In genomic region chr4:41143721-41144379, GRCh38 we compare ENCODE assay signal across 11 cellular contexts.
A peak's percentile ranks its signal among the peaks of the same experiment; 100 is the strongest.
DNase-seq lines count a peak whose midpoint lies in the region; ATAC-seq, FAIRE-seq and TF ChIP-seq lines count a peak whose summit lies in the region.
"Had no signal": no experiment of that assay in that cellular context is flagged by ENCODE, and none has a peak within 500 bp of the region (broad histone marks: within the 10 kb centered on the region; RNA-seq: fewer than 3 reads in every experiment).

No MANE protein-coding gene starts in this region.

- no TSS peak for BruUV-seq in Panc1 (replicated peaks; lab: Mats Ljungman, UMichigan)

- H3K27ac Mint-ChIP-seq in endothelial cell (ENCODE audit: unreplicated experiment): peak overlapping the region; percentile 83
- H3K27ac Mint-ChIP-seq: activated naive CD4-positive, alpha-beta T cell treated with anti-CD3 and anti-CD28 coated beads, Interleukin-2, amount 50 U/mL, for 24 hours had no signal

- H3K4me1 ChIP-seq in Panc1 (ENCODE audit: control insufficient read depth, insufficient read depth, low read length) (peaks cover 43% of the 10 kb centered on the region), mesendoderm (ENCODE audit: control insufficient read depth, low read depth, low read length) (peaks cover 2% of the 10 kb centered on the region), tibial nerve (peaks cover 0 to 81% (median 40%) of the 10 kb centered on the region in 4 donors), small intestine (ENCODE audit: control insufficient read depth in 2 of 2, insufficient read depth in 1 of 2, low read depth in 1 of 2, low read length in 1 of 2) (peaks cover 0 to 5% of the 10 kb centered on the region in 2 donors)

- POLR2A ChIA-PET in Panc1 (lab: Charles Lee): no interaction called here

- H3K9me3 Mint-ChIP-seq in endothelial cell (ENCODE audit: unreplicated experiment): no peaks in the 10 kb centered on the region
- H3K9me3 Mint-ChIP-seq: activated naive CD4-positive, alpha-beta T cell treated with anti-CD3 and anti-CD28 coated beads, Interleukin-2, amount 50 U/mL, for 24 hours had no signal

- H2BK5ac ChIP-seq in mesendoderm (ENCODE audit: low read length): no peak overlapping the region

- H3K27me3 ChIP-seq in Panc1 (ENCODE audit: control insufficient read depth, insufficient read depth, low read length): no peaks in the 10 kb centered on the region
- no peaks in the 10 kb centered on the region for H3K27me3 ChIP-seq in mesendoderm (ENCODE audit: insufficient read depth, low read length, poor library complexity)
- H3K27me3 ChIP-seq in tibial nerve: no peaks in the 10 kb centered on the region
- no peaks in the 10 kb centered on the region for H3K27me3 ChIP-seq in small intestine (ENCODE audit: control insufficient read depth in 2 of 2, insufficient read depth in 2 of 2, low read length in 2 of 2)

- H3K36me3 Mint-ChIP-seq in endothelial cell (ENCODE audit: low read depth, unreplicated experiment): peaks cover 25% of the 10 kb centered on the region
- H3K36me3 Mint-ChIP-seq: activated naive CD4-positive, alpha-beta T cell treated with anti-CD3 and anti-CD28 coated beads, Interleukin-2, amount 50 U/mL, for 24 hours had no signal

- peaks cover 27% of the 10 kb centered on the region for H3K4me1 Mint-ChIP-seq in endothelial cell (ENCODE audit: unreplicated experiment)
- H3K4me1 Mint-ChIP-seq: activated naive CD4-positive, alpha-beta T cell treated with anti-CD3 and anti-CD28 coated beads, Interleukin-2, amount 50 U/mL, for 24 hours had no signal

- peak overlapping the region; percentile 51 for H3K18ac ChIP-seq in mesendoderm (ENCODE audit: low read length)

- peaks cover 4% of the 10 kb centered on the region for H3K79me2 ChIP-seq in mesendoderm (ENCODE audit: control insufficient read depth, insufficient read depth, low read length)

- H3K36me3 ChIP-seq in Panc1 (ENCODE audit: control insufficient read depth, insufficient read depth, low read length) (no peaks in the 10 kb centered on the region), mesendoderm (ENCODE audit: control insufficient read depth, insufficient read depth, low read length) (no peaks in the 10 kb centered on the region), tibial nerve (peaks cover 0 to 4% (median 0%) of the 10 kb centered on the region in 3 donors), small intestine (ENCODE audit: control insufficient read depth in 2 of 2, insufficient read depth in 2 of 2, low read length in 2 of 2) (no peaks in the 10 kb centered on the region)

- no peak for TF ChIP-seq POLR2A in tibial nerve (IDR thresholded peaks at IDR 0.05)

- DNase-seq in Panc1 (ENCODE audit: low read depth, low spot score) (no peak), endothelial cell (ENCODE audit: low spot score) (no peak), mesendoderm (no peak), tibial nerve (ENCODE audit: low spot score in 2 of 2) (no peak), small intestine (no peak), mesenteric fat pad (ENCODE audit: low spot score) (no peak)
- no peak for DNase-seq in effector CD8-positive, alpha-beta T cell (lab: John Stamatoyannopoulos, UW)
- DNase-seq: GF-D8, NCI-H526 treated with DMSO at 0.1 percent for 48 hours had no signal

- H3K9me3 ChIP-seq in Panc1 (ENCODE audit: control insufficient read depth, insufficient read depth, low read depth, low read length) (no peaks in the 10 kb centered on the region), tibial nerve (no peaks in the 10 kb centered on the region), small intestine (ENCODE audit: control insufficient read depth, low read depth) (no peaks in the 10 kb centered on the region)

- H3K4me3 ChIP-seq in Panc1 (ENCODE audit: low read depth in 2 of 2, low read length in 2 of 2) (no peak overlapping the region), mesendoderm (ENCODE audit: low read length) (no peak overlapping the region), tibial nerve (peak overlapping the region in 1 of 4 donors; percentile 8), small intestine (ENCODE audit: low read depth in 1 of 2, low read length in 2 of 2) (no peak overlapping the region)

- FAIRE-seq in small intestine (lab: Jason Lieb, UNC): no peak

- H2AK5ac ChIP-seq in mesendoderm (ENCODE audit: low read length): no peak overlapping the region

- no peak overlapping the region for H3K9ac ChIP-seq in mesendoderm (ENCODE audit: low read length)

- H3K27ac ChIP-seq in Panc1 (ENCODE audit: low read length): peak overlapping the region; percentile 80
- H3K27ac ChIP-seq in mesendoderm (ENCODE audit: low read depth, low read length): no peak overlapping the region
- peak overlapping the region; percentile 28 to 91 (median 79) for H3K27ac ChIP-seq in tibial nerve
- H3K27ac ChIP-seq in small intestine (ENCODE audit: low read depth in 1 of 2, low read length in 1 of 2): peak overlapping the region in 1 of 2 donors; percentile 83

- peak overlapping the region; percentile 26 for H3K4me3 Mint-ChIP-seq in endothelial cell (ENCODE audit: unreplicated experiment)
- H3K4me3 Mint-ChIP-seq: activated naive CD4-positive, alpha-beta T cell treated with anti-CD3 and anti-CD28 coated beads, Interleukin-2, amount 50 U/mL, for 24 hours had no signal

- H3K56ac ChIP-seq in mesendoderm (ENCODE audit: low read length): no peak overlapping the region

- no CpG with 5 or more reads among the region's 6 CpGs for WGBS in mesendoderm (ENCODE audit: extremely low coverage, insufficient coverage, low lambda C conversion rate)
- WGBS in tibial nerve, 2 donors: 28 to 38% methylated on average over 6 of the region's 6 CpGs
- 38 to 46% (median 39%) methylated on average over 6 of the region's 6 CpGs for WGBS in small intestine, 3 donors

- intact Hi-C loops in Panc1 (cut with micrococcal nuclease; ENCODE audit: unreplicated experiment): loop anchor here (10.0 kb wide), 1 partner anchor 61 kb away; no protein-coding TSS in a partner anchor

- peaks cover 10% of the 10 kb centered on the region for H3K79me1 ChIP-seq in mesendoderm (ENCODE audit: low read length)

- H2BK15ac ChIP-seq in mesendoderm (replicated peaks; ENCODE audit: low read depth): no peak overlapping the region

- TF ChIP-seq CTCF in Panc1 (IDR thresholded peaks at IDR 0.05): no peak
- no peak for TF ChIP-seq CTCF in endothelial cell (IDR thresholded peaks at IDR 0.05; ENCODE audit: unreplicated experiment)
- no peak for TF ChIP-seq CTCF in tibial nerve (IDR thresholded peaks at IDR 0.05)

- H2BK120ac ChIP-seq in mesendoderm (ENCODE audit: low read depth, low read length): no peak overlapping the region

- CTCF ChIA-PET in Panc1 (lab: Charles Lee): interaction anchor here (0.5 kb wide), 1 partner anchor 33 kb away, joined by 4 read pairs; no protein-coding TSS in a partner anchor

- no peak overlapping the region for H3K4ac ChIP-seq in mesendoderm (ENCODE audit: low read depth, low read length)

- TF ChIP-seq EP300 in tibial nerve (IDR thresholded peaks at IDR 0.05): no peak

- no peak overlapping the region for H4K8ac ChIP-seq in mesendoderm (ENCODE audit: low read depth, low read length)

- ATAC-seq in Panc1 (no peak), HG03432 (IDR thresholded peaks at IDR 0.05; ENCODE audit: unreplicated experiment) (no peak)

- no peak overlapping the region for H4K5ac ChIP-seq in mesendoderm (ENCODE audit: low read length)

- no peak overlapping the region for H3K4me2 ChIP-seq in mesendoderm (ENCODE audit: low read length)

- H3K23ac ChIP-seq in mesendoderm (ENCODE audit: low read length): no peak overlapping the region

- no peaks in the 10 kb centered on the region for H3K27me3 Mint-ChIP-seq in endothelial cell (ENCODE audit: unreplicated experiment)

- in situ Hi-C loops in Panc1 (cut with HindIII; ENCODE audit: low pct_unique_long_range_greater_than_20kb, low sequenced_read_pairs): no loop called here
